1 cellular context compared by ENCODE assay signal in genomic region chr14:50602035-50602434, GRCh38.
TF ChIP-seq lines count a peak whose summit lies in the region.

No MANE protein-coding gene starts in this region.

TF ChIP-seq in H1, 55 proteins besides CTCF, POLR2A, EP300 and RAD21 (continued from another document):
- no peak for TF ChIP-seq POLR2AphosphoS5 (IDR thresholded peaks at IDR 0.05; ENCODE audit: low read depth, low read length)
- TF ChIP-seq JUN (IDR thresholded peaks at IDR 0.05; ENCODE audit: low read depth, low read length) = no peak
- TF ChIP-seq RXRA (IDR thresholded peaks at IDR 0.05; ENCODE audit: insufficient read depth, low read depth, low read length) = no peak
